Comparison of ENCODE assay signal across 8 cellular contexts in genomic region chr2:64212801-64213321, GRCh38.
DNase-seq lines count a peak whose midpoint lies in the region; ATAC-seq lines count a peak whose summit lies in the region.

No MANE protein-coding gene starts in this region.

- H3K4me3 Mint-ChIP-seq in activated CD4-positive, alpha-beta memory T cell treated with anti-CD3 and anti-CD28 coated beads for 36 hours = no peak overlapping the region

- H3K14ac ChIP-seq in mesenchymal stem cell (ENCODE audit: low read length in 2 of 2) = no peak overlapping the region

- no peaks in the 10 kb centered on the region for H3K79me1 ChIP-seq in mesenchymal stem cell (replicated peaks; ENCODE audit: low read length, poor library complexity, severe bottlenecking)

- H3K18ac ChIP-seq in mesenchymal stem cell (ENCODE audit: low read depth in 1 of 2, low read length in 2 of 2) = no peak overlapping the region

- H3K4me2 ChIP-seq in mesenchymal stem cell (ENCODE audit: low read length, poor library complexity, severe bottlenecking) = no peak overlapping the region

- H2AK5ac ChIP-seq in mesenchymal stem cell (ENCODE audit: low read length, severe bottlenecking) = no peak overlapping the region

- no peaks in the 10 kb centered on the region for H3K27me3 Mint-ChIP-seq in activated CD4-positive, alpha-beta memory T cell treated with anti-CD3 and anti-CD28 coated beads for 36 hours

- peak overlapping the region in 1 of 2 experiments; percentile 1 for H2BK12ac ChIP-seq in mesenchymal stem cell (ENCODE audit: low read length in 2 of 2)

- peaks cover 68% of the 10 kb centered on the region for H3K4me1 Mint-ChIP-seq in activated CD4-positive, alpha-beta memory T cell treated with anti-CD3 and anti-CD28 coated beads for 36 hours (ENCODE audit: low read depth)

- H2BK15ac ChIP-seq in mesenchymal stem cell (ENCODE audit: low read depth, poor library complexity, severe bottlenecking) = no peak overlapping the region

- H3K4ac ChIP-seq in mesenchymal stem cell (ENCODE audit: low read depth in 1 of 2, low read length in 2 of 2) = no peak overlapping the region

- no peaks in the 10 kb centered on the region for H3K9me3 Mint-ChIP-seq in activated CD4-positive, alpha-beta memory T cell treated with anti-CD3 and anti-CD28 coated beads for 36 hours

- CTCF ChIA-PET in activated CD4-positive, alpha-beta memory T cell treated with anti-CD3 and anti-CD28 coated beads for 36 hours (lab: Charles Lee) = interaction anchor here (0.7 to 1.9 kb wide), 3 partner anchors 15 to 163 kb away, joined by 3 to 20 read pairs (median 5); no protein-coding TSS in a partner anchor

- no peak overlapping the region for H2BK120ac ChIP-seq in mesenchymal stem cell (ENCODE audit: low read depth, low read length)

- intact Hi-C loops in activated CD4-positive, alpha-beta memory T cell treated with anti-CD3 and anti-CD28 coated beads for 36 hours (cut with micrococcal nuclease) = loop anchor here (2.0 to 5.0 kb wide), 2 partner anchors 372 to 774 kb away; partner anchors contain the start of genes SLC1A4 and UGP2
- intact Hi-C loops in head of caudate nucleus (cut with DNase I) = no loop called here

- H3K27me3 ChIP-seq in mesenchymal stem cell (ENCODE audit: control insufficient read depth in 1 of 2, insufficient read depth in 1 of 2, low read length in 2 of 2) = no peaks in the 10 kb centered on the region

- no peaks in the 10 kb centered on the region for H3K36me3 Mint-ChIP-seq in activated CD4-positive, alpha-beta memory T cell treated with anti-CD3 and anti-CD28 coated beads for 36 hours

- no peak overlapping the region for H3K23ac ChIP-seq in mesenchymal stem cell (ENCODE audit: low read length in 2 of 2)

- H2BK5ac ChIP-seq in mesenchymal stem cell (ENCODE audit: low read depth, low read length, poor library complexity, severe bottlenecking) = no peak overlapping the region

- DNase-seq in activated CD4-positive, alpha-beta memory T cell treated with anti-CD3 and anti-CD28 coated beads for 36 hours = peak; percentile 80
- DNase-seq in mesenchymal stem cell (peak; percentile 93), cortex of kidney (lab: John Stamatoyannopoulos, UW) (no peak), nucleus accumbens (lab: John Stamatoyannopoulos, UW) (no peak), head of caudate nucleus (no peak), NCI-H345 (lab: John Stamatoyannopoulos, UW) (no peak)

- H3K27ac ChIP-seq in mesenchymal stem cell (ENCODE audit: low read length, poor library complexity, severe bottlenecking) = peak overlapping the region; percentile 52

- no peak overlapping the region for H2AFZ ChIP-seq in mesenchymal stem cell (ENCODE audit: low read depth, low read length)

- H3K9me3 ChIP-seq in mesenchymal stem cell (ENCODE audit: control insufficient read depth, low read length) = no peaks in the 10 kb centered on the region

- H4K91ac ChIP-seq in mesenchymal stem cell (ENCODE audit: low read length) = no peak overlapping the region

- H3K4me3 ChIP-seq in mesenchymal stem cell (ENCODE audit: insufficient read depth in 1 of 2, low read depth in 1 of 2, low read length in 2 of 2) = no peak overlapping the region

- no peak overlapping the region for H3K9ac ChIP-seq in mesenchymal stem cell (ENCODE audit: low read length)

- peak overlapping the region; percentile 97 for H3K27ac Mint-ChIP-seq in activated CD4-positive, alpha-beta memory T cell treated with anti-CD3 and anti-CD28 coated beads for 36 hours

- H3K36me3 ChIP-seq in mesenchymal stem cell (ENCODE audit: control insufficient read depth in 1 of 2, insufficient read depth in 2 of 2, low read depth in 1 of 2, low read length in 2 of 2) = no peaks in the 10 kb centered on the region

- H3K4me1 ChIP-seq in mesenchymal stem cell (ENCODE audit: control insufficient read depth, insufficient read depth, low read depth, low read length) = peaks cover 5% of the 10 kb centered on the region

- POLR2A ChIA-PET in activated CD4-positive, alpha-beta memory T cell treated with anti-CD3 and anti-CD28 coated beads for 36 hours (lab: Charles Lee) = interaction anchor here (0.6 to 3.1 kb wide), 10 partner anchors 9 to 624 kb away, joined by 3 to 26 read pairs (median 6); partner anchors contain the start of genes MDH1 and WDPCP

- no peak overlapping the region for H4K8ac ChIP-seq in mesenchymal stem cell (ENCODE audit: low read length)

- 60% methylated on average over 2 of the region's 3 CpGs for WGBS in mesenchymal stem cell

- peak; percentile 35 for ATAC-seq in GM18499 (IDR thresholded peaks at IDR 0.05; ENCODE audit: insufficient read depth, unreplicated experiment)
- ATAC-seq in HG03175 (IDR thresholded peaks at IDR 0.05; ENCODE audit: unreplicated experiment) = peak; percentile 29

Comparison
In these comparisons a context has a peak if more than half of its experiments do, and no peak if none do; other contexts are left out.
1. DNase-seq: peak in activated CD4-positive, alpha-beta memory T cell treated with anti-CD3 and anti-CD28 coated beads for 36 hours (single experiment) and mesenchymal stem cell (single experiment); none in cortex of kidney (single experiment), nucleus accumbens (0 of 56), head of caudate nucleus (0 of 42) and NCI-H345 (single experiment).